1 cellular context compared by ENCODE assay signal in the genomic region with DNA sequence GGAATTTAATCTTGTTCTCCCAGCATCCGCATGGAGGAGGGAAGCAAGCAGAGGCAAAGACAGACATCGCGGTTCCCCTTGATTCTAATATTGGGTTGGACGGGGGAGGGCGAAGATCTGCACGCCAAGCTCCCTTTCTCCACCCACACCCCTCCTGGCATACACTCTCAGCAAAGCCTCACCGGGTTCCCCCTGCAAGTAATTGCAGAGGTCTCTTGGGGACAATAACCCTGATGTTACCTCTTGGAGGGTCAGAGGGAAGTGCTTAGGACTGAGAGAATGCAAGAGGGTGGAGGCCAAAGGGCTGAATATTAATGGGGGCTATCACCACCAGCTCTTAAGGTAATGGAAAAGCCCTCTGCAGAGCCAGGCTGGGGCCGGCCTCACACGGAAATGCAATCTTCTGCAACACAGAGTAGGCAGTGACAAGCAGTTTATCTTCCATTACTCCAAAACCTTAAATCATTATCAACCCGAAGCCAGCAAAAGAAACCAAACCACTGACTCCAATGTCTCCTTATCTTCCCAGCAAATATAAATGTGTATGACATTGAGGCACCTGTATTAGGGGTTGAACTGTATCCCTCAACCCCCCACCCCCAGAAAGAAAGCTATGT.
A peak's percentile ranks its signal among the peaks of the same experiment; 100 is the strongest.
TF ChIP-seq lines count a peak whose summit lies in the region.

No MANE protein-coding gene starts in this region.

TF ChIP-seq in K562, 482 proteins besides CTCF, POLR2A, EP300 and RAD21 (continued from another document):
- TF ChIP-seq NR2C1 (IDR thresholded peaks at IDR 0.05) = no peak
- 0 out of 2 replicates have a peak, but pooled peaks have one; percentile 13 for TF ChIP-seq NR2C1 (tag; IDR thresholded peaks at IDR 0.05)
- no peak for TF ChIP-seq COPS2 (conservative IDR thresholded peaks at IDR 0.05)
- TF ChIP-seq VEZF1 (CRISPR knock-in tag; IDR thresholded peaks at IDR 0.05) = peak; percentile 24
- TF ChIP-seq ZNF512 (tag; IDR thresholded peaks at IDR 0.05) = no peak
- no peak for TF ChIP-seq USF2 (CRISPR knock-in tag; IDR thresholded peaks at IDR 0.05)
- TF ChIP-seq TAL1 (IDR thresholded peaks at IDR 0.05) = peak; percentile 47
- TF ChIP-seq GABPA (tag; conservative IDR thresholded peaks at IDR 0.05; ENCODE audit: low read depth) = peak; percentile 67
- TF ChIP-seq ZBTB7A (IDR thresholded peaks at IDR 0.05; ENCODE audit: borderline replicate concordance, control insufficient read depth, low read depth, low read length) = no peak
- no peak for TF ChIP-seq ZNF561 (CRISPR knock-in tag; conservative IDR thresholded peaks at IDR 0.05)
- TF ChIP-seq DDX20 (tag; IDR thresholded peaks at IDR 0.05; ENCODE audit: low read depth) = no peak
- TF ChIP-seq PHF20 (IDR thresholded peaks at IDR 0.05; ENCODE audit: partially characterized antibody) = no peak
- TF ChIP-seq, protein P1, sequence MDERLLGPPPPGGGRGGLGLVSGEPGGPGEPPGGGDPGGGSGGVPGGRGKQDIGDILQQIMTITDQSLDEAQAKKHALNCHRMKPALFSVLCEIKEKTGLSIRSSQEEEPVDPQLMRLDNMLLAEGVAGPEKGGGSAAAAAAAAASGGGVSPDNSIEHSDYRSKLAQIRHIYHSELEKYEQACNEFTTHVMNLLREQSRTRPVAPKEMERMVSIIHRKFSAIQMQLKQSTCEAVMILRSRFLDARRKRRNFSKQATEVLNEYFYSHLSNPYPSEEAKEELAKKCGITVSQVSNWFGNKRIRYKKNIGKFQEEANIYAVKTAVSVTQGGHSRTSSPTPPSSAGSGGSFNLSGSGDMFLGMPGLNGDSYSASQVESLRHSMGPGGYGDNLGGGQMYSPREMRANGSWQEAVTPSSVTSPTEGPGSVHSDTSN (CRISPR knock-in tag; IDR thresholded peaks at IDR 0.05; ENCODE audit: low read depth) = no peak
- TF ChIP-seq, protein P1 (tag; conservative IDR thresholded peaks at IDR 0.05; ENCODE audit: low read depth) = peak; percentile 88
- TF ChIP-seq, protein P2, sequence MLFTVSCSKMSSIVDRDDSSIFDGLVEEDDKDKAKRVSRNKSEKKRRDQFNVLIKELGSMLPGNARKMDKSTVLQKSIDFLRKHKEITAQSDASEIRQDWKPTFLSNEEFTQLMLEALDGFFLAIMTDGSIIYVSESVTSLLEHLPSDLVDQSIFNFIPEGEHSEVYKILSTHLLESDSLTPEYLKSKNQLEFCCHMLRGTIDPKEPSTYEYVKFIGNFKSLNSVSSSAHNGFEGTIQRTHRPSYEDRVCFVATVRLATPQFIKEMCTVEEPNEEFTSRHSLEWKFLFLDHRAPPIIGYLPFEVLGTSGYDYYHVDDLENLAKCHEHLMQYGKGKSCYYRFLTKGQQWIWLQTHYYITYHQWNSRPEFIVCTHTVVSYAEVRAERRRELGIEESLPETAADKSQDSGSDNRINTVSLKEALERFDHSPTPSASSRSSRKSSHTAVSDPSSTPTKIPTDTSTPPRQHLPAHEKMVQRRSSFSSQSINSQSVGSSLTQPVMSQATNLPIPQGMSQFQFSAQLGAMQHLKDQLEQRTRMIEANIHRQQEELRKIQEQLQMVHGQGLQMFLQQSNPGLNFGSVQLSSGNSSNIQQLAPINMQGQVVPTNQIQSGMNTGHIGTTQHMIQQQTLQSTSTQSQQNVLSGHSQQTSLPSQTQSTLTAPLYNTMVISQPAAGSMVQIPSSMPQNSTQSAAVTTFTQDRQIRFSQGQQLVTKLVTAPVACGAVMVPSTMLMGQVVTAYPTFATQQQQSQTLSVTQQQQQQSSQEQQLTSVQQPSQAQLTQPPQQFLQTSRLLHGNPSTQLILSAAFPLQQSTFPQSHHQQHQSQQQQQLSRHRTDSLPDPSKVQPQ (CRISPR knock-in tag; IDR thresholded peaks at IDR 0.05; ENCODE audit: borderline replicate concordance) = no peak
- TF ChIP-seq SOX6 (IDR thresholded peaks at IDR 0.05) = 0 out of 2 replicates have a peak, but pooled peaks have one; percentile 12
- TF ChIP-seq ZNF766 (CRISPR knock-in tag; conservative IDR thresholded peaks at IDR 0.05) = peak; percentile 82
- TF ChIP-seq ZNF445 (CRISPR knock-in tag; IDR thresholded peaks at IDR 0.05; ENCODE audit: low read depth) = no peak
- no peak for TF ChIP-seq GTF2F1 (IDR thresholded peaks at IDR 0.05; ENCODE audit: low read depth, low read length)
- TF ChIP-seq TEAD4 (IDR thresholded peaks at IDR 0.05; ENCODE audit: low read length) = peak; percentile 48; the same call in 1 of the 2 replicates
- TF ChIP-seq TEAD4 (CRISPR knock-in tag; IDR thresholded peaks at IDR 0.05; ENCODE audit: borderline replicate concordance) = no peak
- TF ChIP-seq ARID1B (IDR thresholded peaks at IDR 0.05) = peak; percentile 45; the same call in 1 of the 2 replicates
- no peak for TF ChIP-seq KDM5B (IDR thresholded peaks at IDR 0.05; ENCODE audit: insufficient replicate concordance, low read depth, low read length)
- TF ChIP-seq, protein P3, sequence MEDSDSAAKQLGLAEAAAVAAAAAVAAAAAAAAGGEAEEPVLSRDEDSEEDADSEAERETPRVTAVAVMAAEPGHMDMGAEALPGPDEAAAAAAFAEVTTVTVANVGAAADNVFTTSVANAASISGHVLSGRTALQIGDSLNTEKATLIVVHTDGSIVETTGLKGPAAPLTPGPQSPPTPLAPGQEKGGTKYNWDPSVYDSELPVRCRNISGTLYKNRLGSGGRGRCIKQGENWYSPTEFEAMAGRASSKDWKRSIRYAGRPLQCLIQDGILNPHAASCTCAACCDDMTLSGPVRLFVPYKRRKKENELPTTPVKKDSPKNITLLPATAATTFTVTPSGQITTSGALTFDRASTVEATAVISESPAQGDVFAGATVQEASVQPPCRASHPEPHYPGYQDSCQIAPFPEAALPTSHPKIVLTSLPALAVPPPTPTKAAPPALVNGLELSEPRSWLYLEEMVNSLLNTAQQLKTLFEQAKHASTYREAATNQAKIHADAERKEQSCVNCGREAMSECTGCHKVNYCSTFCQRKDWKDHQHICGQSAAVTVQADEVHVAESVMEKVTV (CRISPR knock-in tag; IDR thresholded peaks at IDR 0.05) = no peak
- TF ChIP-seq NFE2 (IDR thresholded peaks at IDR 0.05; ENCODE audit: low read depth) = peak; percentile 15; the same call in 1 of the 2 replicates
- TF ChIP-seq E2F4 (CRISPR knock-in tag; IDR thresholded peaks at IDR 0.05; ENCODE audit: low read depth) = no peak
- no peak for TF ChIP-seq FOXJ3 (CRISPR knock-in tag; IDR thresholded peaks at IDR 0.05)
- TF ChIP-seq ZSCAN32 (CRISPR knock-in tag; IDR thresholded peaks at IDR 0.05) = peak; percentile 62; the same call in 1 of the 2 replicates
- no peak for TF ChIP-seq NR1H2 (CRISPR knock-in tag; IDR thresholded peaks at IDR 0.05)
- peak in 1 of 2 experiments; percentile 67; a peak in 1 of 4 replicates for TF ChIP-seq TRIM24 (IDR thresholded peaks at IDR 0.05)
- TF ChIP-seq ATF4 (CRISPR knock-in tag; IDR thresholded peaks at IDR 0.05) = peak; percentile 94
- TF ChIP-seq MEIS2 (IDR thresholded peaks at IDR 0.05; ENCODE audit: partially characterized antibody) = peak; percentile 82
- no peak for TF ChIP-seq NUFIP1 (IDR thresholded peaks at IDR 0.05; ENCODE audit: partially characterized antibody)
- TF ChIP-seq ASH1L (IDR thresholded peaks at IDR 0.05; ENCODE audit: borderline replicate concordance, low read depth, partially characterized antibody) = no peak
- TF ChIP-seq SAFB2 (IDR thresholded peaks at IDR 0.05; ENCODE audit: borderline replicate concordance, low read depth, low read length, severe bottlenecking) = no peak
- TF ChIP-seq ATF3 (IDR thresholded peaks at IDR 0.05) = peak; percentile 37; the same call in 1 of the 2 replicates
- no peak for TF ChIP-seq ATF3 (CRISPR knock-in tag; conservative IDR thresholded peaks at IDR 0.05)
- peak; percentile 48; the same call in 1 of the 2 replicates for TF ChIP-seq SMARCA4 (IDR thresholded peaks at IDR 0.05)
- peak; percentile 27; the same call in 1 of the 2 replicates for TF ChIP-seq SMAD4 (CRISPR knock-in tag; conservative IDR thresholded peaks at IDR 0.05)
- no peak for TF ChIP-seq CBX5 (IDR thresholded peaks at IDR 0.05; ENCODE audit: borderline replicate concordance, low read depth)
- TF ChIP-seq CBFA2T3 (IDR thresholded peaks at IDR 0.05) = peak; percentile 22; the same call in 1 of the 2 replicates
- TF ChIP-seq HDGF (IDR thresholded peaks at IDR 0.05) = no peak
- TF ChIP-seq NR2C2 (CRISPR knock-in tag; IDR thresholded peaks at IDR 0.05) = no peak
- peak; percentile 34; the same call in 1 of the 2 replicates for TF ChIP-seq NR2C2 (tag; IDR thresholded peaks at IDR 0.05)
- TF ChIP-seq RAD51 (IDR thresholded peaks at IDR 0.05; ENCODE audit: borderline replicate concordance, low read depth) = no peak
- TF ChIP-seq BRD4 (IDR thresholded peaks at IDR 0.05) = no peak
- TF ChIP-seq PKNOX1 (IDR thresholded peaks at IDR 0.05) = peak; percentile 51; the same call in 1 of the 2 replicates
- TF ChIP-seq DPF2 (IDR thresholded peaks at IDR 0.05) = 0 out of 2 replicates have a peak, but pooled peaks have one; percentile 17
- TF ChIP-seq ZNF589 (CRISPR knock-in tag; IDR thresholded peaks at IDR 0.05; ENCODE audit: low read depth) = no peak; the same call in 1 of the 2 replicates
- peak; percentile 67 for TF ChIP-seq CEBPG (CRISPR knock-in tag; IDR thresholded peaks at IDR 0.05)
- peak; percentile 80 to 85 for TF ChIP-seq CEBPG (tag; conservative IDR thresholded peaks at IDR 0.05 in 1 of 2, IDR thresholded peaks at IDR 0.05 in 1 of 2)
